In genomic region chr17:77420476-77420803, GRCh38 we compare ENCODE assay signal across 1 cellular context.
TF ChIP-seq lines count a peak whose summit lies in the region.

No MANE protein-coding gene starts in this region.

TF ChIP-seq in H1, 55 proteins besides CTCF, POLR2A, EP300 and RAD21:
- TF ChIP-seq CBX5 (IDR thresholded peaks at IDR 0.05; ENCODE audit: low read depth, low read length) (no peak), SIN3A (conservative IDR thresholded peaks at IDR 0.05 in 1 of 2, IDR thresholded peaks at IDR 0.05 in 1 of 2; ENCODE audit: low read depth in 1 of 2, low read length in 2 of 2) (no peak)
TF ChIP-seq in H1: peak in this region for 0.
